ENCODE assay signal across 8 cellular contexts in genomic region chr12:57242691-57243454, GRCh38. TPM values are rescaled to one million over a fixed set of nuclear protein-coding genes. Genes with fewer than 3 reads are reported as not detected.
A peak's percentile ranks its signal among the peaks of the same experiment; 100 is the strongest.
DNase-seq lines count a peak whose midpoint lies in the region; ATAC-seq and TF ChIP-seq lines count a peak whose summit lies in the region.

No MANE protein-coding gene starts in this region.

- H3K27ac ChIP-seq in OCI-LY1 (ENCODE audit: low read depth, low read length, poor library complexity, severe bottlenecking) (peak overlapping the region; percentile 93), trophoblast cell (ENCODE audit: low read depth, low read length) (no peak overlapping the region)

- H2AK5ac ChIP-seq in trophoblast cell (ENCODE audit: low read length), result no peak overlapping the region

- TF ChIP-seq CTCF in OCI-LY1 (IDR thresholded peaks at IDR 0.05; ENCODE audit: low read length), result peak; percentile 93
- peak; percentile 64 for TF ChIP-seq CTCF in fibroblast of villous mesenchyme (IDR thresholded peaks at IDR 0.05; ENCODE audit: insufficient read depth, low read depth, low read length)

- no peak overlapping the region for H2BK12ac ChIP-seq in trophoblast cell (ENCODE audit: low read length)

- H3K36me3 ChIP-seq in OCI-LY1 (ENCODE audit: insufficient read depth, low read length), result no peaks in the 10 kb centered on the region
- H3K36me3 ChIP-seq in trophoblast cell (ENCODE audit: control insufficient read depth in 1 of 2, insufficient read depth in 2 of 2, low read length in 2 of 2), result no peaks in the 10 kb centered on the region

- H3K4me3 ChIP-seq in OCI-LY1 (ENCODE audit: low read depth, low read length, poor library complexity, severe bottlenecking) (peak overlapping the region; percentile 61), fibroblast of villous mesenchyme (ENCODE audit: low read depth, low read length) (peak overlapping the region; percentile 47), trophoblast cell (ENCODE audit: low read depth, low read length) (peak overlapping the region; percentile 29)

- H3K79me2 ChIP-seq in OCI-LY1 (ENCODE audit: insufficient read depth, low read length), result no peaks in the 10 kb centered on the region
- peaks cover 2% of the 10 kb centered on the region for H3K79me2 ChIP-seq in trophoblast cell (ENCODE audit: control insufficient read depth, insufficient read depth, low read length, poor library complexity)

- H3K4ac ChIP-seq in trophoblast cell (ENCODE audit: low read depth, low read length), result no peak overlapping the region

- H3K9me3 ChIP-seq in OCI-LY1 (ENCODE audit: low read length), result no peaks in the 10 kb centered on the region
- H3K9me3 ChIP-seq in trophoblast cell (ENCODE audit: insufficient read depth, low read depth, low read length), result no peaks in the 10 kb centered on the region

- no peak overlapping the region for H3K23ac ChIP-seq in trophoblast cell (ENCODE audit: low read length)

- peaks cover 2% of the 10 kb centered on the region for H3K79me1 ChIP-seq in trophoblast cell (ENCODE audit: low read length)

- H3K9ac ChIP-seq in OCI-LY1 (ENCODE audit: low read length) (peak overlapping the region; percentile 79), trophoblast cell (ENCODE audit: low read length) (no peak overlapping the region)

- H3K4me1 ChIP-seq in OCI-LY1 (ENCODE audit: insufficient read depth, low read length, severe bottlenecking), result peaks cover 56% of the 10 kb centered on the region
- peaks cover 20 to 31% of the 10 kb centered on the region in 2 experiments for H3K4me1 ChIP-seq in trophoblast cell (ENCODE audit: control insufficient read depth in 1 of 2, insufficient read depth in 2 of 2, low read length in 2 of 2)

- no peak overlapping the region for H3K27ac Mint-ChIP-seq in activated T-helper 2 cell treated with anti-CD3 and anti-CD28 coated beads, Interferon-gamma antibody, Interleukin-2, Interleukin-4, amounts not matched to agents 10 μg/mL and 5 μg/mL and 100 μg/mL, durations not matched to agents 14 hours and 24 hours and 36 hours

- H3K27me3 ChIP-seq in OCI-LY1 (ENCODE audit: insufficient read depth, low read length), result no peaks in the 10 kb centered on the region
- H3K27me3 ChIP-seq in trophoblast cell (ENCODE audit: insufficient read depth, low read length), result peaks cover 44% of the 10 kb centered on the region

- intact Hi-C loops in activated T-helper 2 cell treated with anti-CD3 and anti-CD28 coated beads, Interferon-gamma antibody, Interleukin-2, Interleukin-4, amounts not matched to agents 10 μg/mL and 5 μg/mL and 100 μg/mL, durations not matched to agents 14 hours and 24 hours and 36 hours (cut with micrococcal nuclease), result loop anchor here (1.0 to 5.0 kb wide), 2 partner anchors 30 to 379 kb away; no protein-coding TSS in a partner anchor

- H3K4me1 Mint-ChIP-seq in activated T-helper 2 cell treated with anti-CD3 and anti-CD28 coated beads, Interferon-gamma antibody, Interleukin-2, Interleukin-4, amounts not matched to agents 10 μg/mL and 5 μg/mL and 100 μg/mL, durations not matched to agents 14 hours and 24 hours and 36 hours (ENCODE audit: low read depth), result peaks cover 32% of the 10 kb centered on the region

- H3K27me3 Mint-ChIP-seq in activated T-helper 2 cell treated with anti-CD3 and anti-CD28 coated beads, Interferon-gamma antibody, Interleukin-2, Interleukin-4, amounts not matched to agents 10 μg/mL and 5 μg/mL and 100 μg/mL, durations not matched to agents 14 hours and 24 hours and 36 hours (ENCODE audit: low read depth), result peaks cover 26% of the 10 kb centered on the region

- ATAC-seq in GM18502 (IDR thresholded peaks at IDR 0.05; ENCODE audit: poor library complexity, unreplicated experiment) (peak; percentile 42), HG02870 (IDR thresholded peaks at IDR 0.05; ENCODE audit: unreplicated experiment) (no peak)

- no peak overlapping the region for H3K14ac ChIP-seq in trophoblast cell (ENCODE audit: low read length)

- no peak overlapping the region for H3K18ac ChIP-seq in trophoblast cell (ENCODE audit: low read length)

- H3F3A ChIP-seq in OCI-LY1 (ENCODE audit: insufficient read depth, low read length), result no peaks in the 10 kb centered on the region

- H3K4me2 ChIP-seq in OCI-LY1 (ENCODE audit: low read length) (peak overlapping the region; percentile 78), trophoblast cell (ENCODE audit: low read length) (peak overlapping the region; percentile 58)

- peak; percentile 79 for DNase-seq in 8988T
- DNase-seq in HPDE6-E6E7 (ENCODE audit: extremely low spot score), result peak; percentile 73
- peak; percentile 64 for DNase-seq in activated T-helper 2 cell treated with anti-CD3 and anti-CD28 coated beads, Interferon-gamma antibody, Interleukin-2, Interleukin-4, amounts not matched to agents 10 μg/mL and 5 μg/mL and 100 μg/mL, durations not matched to agents 14 hours and 24 hours and 36 hours (ENCODE audit: low spot score)
- peak; percentile 46 for DNase-seq in fibroblast of villous mesenchyme (ENCODE audit: low read depth)
- peak; percentile 37 to 73 for DNase-seq in trophoblast cell

- no peak overlapping the region for H4K91ac ChIP-seq in trophoblast cell (ENCODE audit: low read depth, low read length)

- H3K36me3 Mint-ChIP-seq in activated T-helper 2 cell treated with anti-CD3 and anti-CD28 coated beads, Interferon-gamma antibody, Interleukin-2, Interleukin-4, amounts not matched to agents 10 μg/mL and 5 μg/mL and 100 μg/mL, durations not matched to agents 14 hours and 24 hours and 36 hours (ENCODE audit: low read depth), result no peaks in the 10 kb centered on the region

- H2AFZ ChIP-seq in OCI-LY1 (ENCODE audit: low read length) (no peak overlapping the region), trophoblast cell (ENCODE audit: insufficient read depth, low read length, poor library complexity) (peak overlapping the region; percentile 43)

- no CpG with 5 or more reads among the region's 45 CpGs for WGBS in trophoblast cell (ENCODE audit: extremely low coverage, insufficient coverage, insufficient read length)

- H4K8ac ChIP-seq in trophoblast cell (ENCODE audit: low read depth, low read length), result no peak overlapping the region

- H3K9me3 Mint-ChIP-seq in activated T-helper 2 cell treated with anti-CD3 and anti-CD28 coated beads, Interferon-gamma antibody, Interleukin-2, Interleukin-4, amounts not matched to agents 10 μg/mL and 5 μg/mL and 100 μg/mL, durations not matched to agents 14 hours and 24 hours and 36 hours, result no peaks in the 10 kb centered on the region

- H4K20me1 ChIP-seq in OCI-LY1 (ENCODE audit: insufficient read depth, low read length), result no peaks in the 10 kb centered on the region

- H3K9me2 ChIP-seq in OCI-LY1 (ENCODE audit: low read depth, low read length), result no peaks in the 10 kb centered on the region

- no peak overlapping the region for H2BK120ac ChIP-seq in trophoblast cell (ENCODE audit: insufficient read depth, low read length, poor library complexity)

- H3K4me3 Mint-ChIP-seq in activated T-helper 2 cell treated with anti-CD3 and anti-CD28 coated beads, Interferon-gamma antibody, Interleukin-2, Interleukin-4, amounts not matched to agents 10 μg/mL and 5 μg/mL and 100 μg/mL, durations not matched to agents 14 hours and 24 hours and 36 hours (ENCODE audit: low read depth), result peak overlapping the region; percentile 73

- H2BK5ac ChIP-seq in trophoblast cell (ENCODE audit: low read depth, low read length, poor library complexity), result no peak overlapping the region

- peak overlapping the region; percentile 48 for H4K12ac ChIP-seq in trophoblast cell (ENCODE audit: low read depth, low read length)

RNA-seq across cellular contexts. Expression of gene STAC3, which starts 8.1 kb away (rescaled TPM):
- 5.6 and 6.1 TPM in 2 replicates for total RNA-seq in activated T-helper 2 cell treated with anti-CD3 and anti-CD28 coated beads, Interferon-gamma antibody, Interleukin-2, Interleukin-4, amounts not matched to agents 10 μg/mL and 5 μg/mL and 100 μg/mL, durations not matched to agents 14 hours and 24 hours and 36 hours
- 0.32 and 1.3 TPM in 2 replicates for total RNA-seq in fibroblast of villous mesenchyme
- 0.71 and 0.78 TPM in 2 replicates for polyA plus RNA-seq in trophoblast cell (2013)

RNA-seq across cellular contexts. Expression of gene SHMT2, which starts 13.4 kb away (rescaled TPM):
- total RNA-seq in activated T-helper 2 cell treated with anti-CD3 and anti-CD28 coated beads, Interferon-gamma antibody, Interleukin-2, Interleukin-4, amounts not matched to agents 10 μg/mL and 5 μg/mL and 100 μg/mL, durations not matched to agents 14 hours and 24 hours and 36 hours, result 295 and 307 TPM in 2 replicates
- 199 and 316 TPM in 2 replicates for total RNA-seq in fibroblast of villous mesenchyme
- polyA plus RNA-seq in trophoblast cell (2013), result 118 and 120 TPM in 2 replicates

RNA-seq across cellular contexts. Expression of gene NXPH4, which starts 26.3 kb away (rescaled TPM):
- 0.82 and 0.90 TPM in 2 replicates for total RNA-seq in activated T-helper 2 cell treated with anti-CD3 and anti-CD28 coated beads, Interferon-gamma antibody, Interleukin-2, Interleukin-4, amounts not matched to agents 10 μg/mL and 5 μg/mL and 100 μg/mL, durations not matched to agents 14 hours and 24 hours and 36 hours
- total RNA-seq in fibroblast of villous mesenchyme, result 1.3 and 1.6 TPM in 2 replicates
- polyA plus RNA-seq in trophoblast cell (2013), result 0.85 and 0.86 TPM in 2 replicates
